In the genomic region with DNA sequence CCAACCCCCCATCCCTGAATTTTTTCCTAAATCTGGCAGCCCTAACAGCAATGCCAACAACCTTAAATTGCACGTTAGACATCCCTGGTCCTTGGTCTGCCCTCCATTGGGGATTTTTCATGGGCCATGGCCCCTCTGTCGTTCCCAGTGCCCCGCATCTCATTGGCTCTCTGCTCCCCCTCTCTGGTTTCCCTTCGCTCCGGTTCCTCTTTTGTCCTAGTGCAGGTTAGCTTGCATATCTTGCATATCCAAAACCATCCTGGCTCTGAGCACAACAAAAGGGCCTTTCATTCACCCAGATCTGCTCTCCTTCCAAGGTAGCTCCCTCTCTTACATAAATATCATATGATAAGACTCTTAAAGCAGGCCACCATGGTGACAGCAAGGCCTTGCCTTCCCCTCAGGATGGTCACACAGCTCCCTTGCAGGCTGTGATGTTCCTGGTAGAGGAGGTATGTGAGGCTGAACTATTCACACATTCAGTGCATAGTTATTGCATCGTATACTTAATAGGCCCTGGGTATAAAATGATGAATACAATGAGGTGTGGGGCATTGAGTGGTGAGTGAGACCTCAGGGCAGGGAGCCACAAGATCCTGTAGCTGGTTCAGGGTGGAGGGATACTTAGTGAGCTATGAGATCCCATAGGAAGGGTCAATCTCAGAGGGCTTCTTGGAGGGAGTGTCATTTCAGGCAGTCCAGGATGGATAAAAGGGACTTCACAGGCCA, we compare ENCODE assay signal across 1 cellular context.
TF ChIP-seq lines count a peak whose summit lies in the region.

No MANE protein-coding gene starts in this region.

TF ChIP-seq in H1, 55 proteins besides CTCF, POLR2A, EP300 and RAD21:
- TF ChIP-seq RBBP5 (IDR thresholded peaks at IDR 0.05; ENCODE audit: borderline replicate concordance, low read depth, low read length) (no peak), JUN (IDR thresholded peaks at IDR 0.05; ENCODE audit: low read depth, low read length) (no peak), SP2 (IDR thresholded peaks at IDR 0.05; ENCODE audit: low read length) (no peak), KDM1A (IDR thresholded peaks at IDR 0.05; ENCODE audit: borderline replicate concordance, low read length) (no peak), SIN3A (conservative IDR thresholded peaks at IDR 0.05 in 1 of 2, IDR thresholded peaks at IDR 0.05 in 1 of 2; ENCODE audit: low read depth in 1 of 2, low read length in 2 of 2) (no peak), FOSL1 (IDR thresholded peaks at IDR 0.05; ENCODE audit: insufficient read depth, low read depth, low read length) (no peak), SAP30 (IDR thresholded peaks at IDR 0.05; ENCODE audit: insufficient read depth, insufficient replicate concordance, low read length) (no peak), SP4 (IDR thresholded peaks at IDR 0.05; ENCODE audit: low read length) (no peak), CEBPB (IDR thresholded peaks at IDR 0.05; ENCODE audit: low read depth, low read length) (no peak), TCF12 (IDR thresholded peaks at IDR 0.05; ENCODE audit: low read depth, low read length) (no peak), MAFK (IDR thresholded peaks at IDR 0.05; ENCODE audit: low read depth, low read length) (no peak), HDAC2 (IDR thresholded peaks at IDR 0.05; ENCODE audit: borderline replicate concordance in 1 of 2, low read depth in 2 of 2, low read length in 2 of 2) (no peak), SIX5 (IDR thresholded peaks at IDR 0.05; ENCODE audit: low read depth, low read length) (no peak), CTBP2 (IDR thresholded peaks at IDR 0.05; ENCODE audit: borderline replicate concordance, insufficient read depth, insufficient read length, low read length) (no peak), KDM5A (IDR thresholded peaks at IDR 0.05; ENCODE audit: low read length) (no peak)
- TF ChIP-seq, protein P1, sequence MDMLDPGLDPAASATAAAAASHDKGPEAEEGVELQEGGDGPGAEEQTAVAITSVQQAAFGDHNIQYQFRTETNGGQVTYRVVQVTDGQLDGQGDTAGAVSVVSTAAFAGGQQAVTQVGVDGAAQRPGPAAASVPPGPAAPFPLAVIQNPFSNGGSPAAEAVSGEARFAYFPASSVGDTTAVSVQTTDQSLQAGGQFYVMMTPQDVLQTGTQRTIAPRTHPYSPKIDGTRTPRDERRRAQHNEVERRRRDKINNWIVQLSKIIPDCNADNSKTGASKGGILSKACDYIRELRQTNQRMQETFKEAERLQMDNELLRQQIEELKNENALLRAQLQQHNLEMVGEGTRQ (IDR thresholded peaks at IDR 0.05; ENCODE audit: low read length): no peak
- TF ChIP-seq, protein P2, sequence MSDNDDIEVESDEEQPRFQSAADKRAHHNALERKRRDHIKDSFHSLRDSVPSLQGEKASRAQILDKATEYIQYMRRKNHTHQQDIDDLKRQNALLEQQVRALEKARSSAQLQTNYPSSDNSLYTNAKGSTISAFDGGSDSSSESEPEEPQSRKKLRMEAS (IDR thresholded peaks at IDR 0.05): no peak
